ENCODE assay signal across 31 cellular contexts in genomic region chr5:126577415-126577814, GRCh38.
"Had no signal": no experiment of that assay in that cellular context is flagged by ENCODE, and none has a peak within 500 bp of the region (broad histone marks: within the 10 kb centered on the region; RNA-seq: fewer than 3 reads in every experiment).

No MANE protein-coding gene starts in this region.

- H3K4me3 ChIP-seq: colonic mucosa, esophagus squamous epithelium, gastroesophageal sphincter, heart right ventricle had no signal

- H3K27ac ChIP-seq: brain microvascular endothelial cell, colonic mucosa, gastroesophageal sphincter, heart right ventricle, WERI-Rb-1 had no signal

- H3K4me1 ChIP-seq: colonic mucosa, gastroesophageal sphincter, heart right ventricle had no signal

- H3K4me3 Mint-ChIP-seq: activated B cell treated with CpG ODN at 0.5 μM for 24 hours; activated CD8-positive, alpha-beta T cell treated with anti-CD3 and anti-CD28 coated beads for 36 hours; activated naive CD8-positive, alpha-beta T cell; activated T-cell treated with anti-CD3 and anti-CD28 coated beads, Interleukin-2, amount 50 U/mL, for 24 hours; activated T-helper 17 cell treated with anti-CD3 and anti-CD28 coated beads, Interleukin-2, amount 50 U/mL, for 72 hours; T-helper 17 cell; T-helper 2 cell treated with Interferon-gamma antibody and Interleukin-4, amounts not matched to agents 5 μg/mL and 100 μg/mL, for 36 hours had no signal

- DNase-seq: activated B cell treated with CpG ODN at 0.5 μM for 24 hours; activated CD4-positive, alpha-beta T cell treated with anti-CD3 and anti-CD28 coated beads for 48 hours; activated CD4-positive, alpha-beta T cell treated with anti-CD3 and anti-CD28 coated beads, Interleukin-2, amount 50 U/mL, for 1 hour; activated CD4-positive, alpha-beta T cell treated with anti-CD3 and anti-CD28 coated beads, Interleukin-2, amount 50 U/mL, for 48 hours; activated CD8-positive, alpha-beta memory T cell treated with anti-CD3 and anti-CD28 coated beads for 24 hours; activated CD8-positive, alpha-beta memory T cell treated with anti-CD3 and anti-CD28 coated beads, Interleukin-2, amount 50 U/mL, for 4 hours; activated CD8-positive, alpha-beta T cell treated with anti-CD3 and anti-CD28 coated beads for 36 hours; activated effector memory CD4-positive, alpha-beta T cell treated with Interleukin-2 at 50 U/mL for 16 hours; activated gamma-delta T cell treated with Interleukin-2 at 50 U/mL for 16 hours; activated naive CD4-positive, alpha-beta T cell treated with anti-CD3 and anti-CD28 coated beads, Interleukin-2, amount 50 U/mL, for 16 hours; activated naive CD4-positive, alpha-beta T cell treated with Interleukin-2 at 50 U/mL for 16 hours; activated T-cell treated with anti-CD3 and anti-CD28 coated beads for 4 hours; activated T-cell treated with anti-CD3 and anti-CD28 coated beads, Interleukin-2, amount 50 U/mL, for 24 hours; amniotic stem cell; anterior cingulate cortex; brain microvascular endothelial cell; caudate nucleus; colonic mucosa; effector CD8-positive, alpha-beta T cell; esophagus squamous epithelium; foreskin melanocyte; heart right ventricle; T-helper 1 cell; T-helper 17 cell; T1000; WERI-Rb-1 had no signal

- H3K36me3 Mint-ChIP-seq: activated naive CD8-positive, alpha-beta T cell had no signal

- H3K27ac Mint-ChIP-seq: activated B cell treated with CpG ODN at 0.5 μM for 24 hours; activated CD8-positive, alpha-beta T cell treated with anti-CD3 and anti-CD28 coated beads for 36 hours; activated naive CD8-positive, alpha-beta T cell; activated T-cell treated with anti-CD3 and anti-CD28 coated beads, Interleukin-2, amount 50 U/mL, for 24 hours; activated T-helper 17 cell treated with anti-CD3 and anti-CD28 coated beads, Interleukin-2, amount 50 U/mL, for 72 hours; T-helper 17 cell; T-helper 2 cell treated with Interferon-gamma antibody and Interleukin-4, amounts not matched to agents 5 μg/mL and 100 μg/mL, for 36 hours had no signal

- H3K36me3 ChIP-seq: colonic mucosa had no signal

- H3K27me3 ChIP-seq: brain microvascular endothelial cell, colonic mucosa, esophagus squamous epithelium, gastroesophageal sphincter, heart right ventricle had no signal

- ATAC-seq: activated CD4-positive, CD25-positive, alpha-beta regulatory T cell treated with anti-CD3 and anti-CD28 coated beads, Interleukin-2, amount 50 U/mL, for 24 hours; activated CD8-positive, alpha-beta T cell treated with anti-CD3 and anti-CD28 coated beads for 36 hours; activated T-helper 17 cell treated with anti-CD3 and anti-CD28 coated beads, Interleukin-2, amount 50 U/mL, for 72 hours; gastroesophageal sphincter; heart right ventricle; T-helper 17 cell had no signal

- H3K9me3 ChIP-seq: colonic mucosa, esophagus squamous epithelium, gastroesophageal sphincter, heart right ventricle had no signal

- H3K9me3 Mint-ChIP-seq: activated B cell treated with CpG ODN at 0.5 μM for 24 hours; activated CD8-positive, alpha-beta T cell treated with anti-CD3 and anti-CD28 coated beads for 36 hours; activated T-cell treated with anti-CD3 and anti-CD28 coated beads, Interleukin-2, amount 50 U/mL, for 24 hours; activated T-helper 17 cell treated with anti-CD3 and anti-CD28 coated beads, Interleukin-2, amount 50 U/mL, for 72 hours; T-helper 2 cell treated with Interferon-gamma antibody and Interleukin-4, amounts not matched to agents 5 μg/mL and 100 μg/mL, for 36 hours had no signal

- H3K27me3 Mint-ChIP-seq: activated B cell treated with CpG ODN at 0.5 μM for 24 hours; activated CD8-positive, alpha-beta T cell treated with anti-CD3 and anti-CD28 coated beads for 36 hours; activated naive CD8-positive, alpha-beta T cell; activated T-cell treated with anti-CD3 and anti-CD28 coated beads, Interleukin-2, amount 50 U/mL, for 24 hours; activated T-helper 17 cell treated with anti-CD3 and anti-CD28 coated beads, Interleukin-2, amount 50 U/mL, for 72 hours; T-helper 17 cell had no signal

- H3K4me1 Mint-ChIP-seq: activated B cell treated with CpG ODN at 0.5 μM for 24 hours; activated T-helper 17 cell treated with anti-CD3 and anti-CD28 coated beads, Interleukin-2, amount 50 U/mL, for 72 hours; T-helper 17 cell had no signal
